8 cellular contexts compared by ENCODE assay signal in the genomic region with DNA sequence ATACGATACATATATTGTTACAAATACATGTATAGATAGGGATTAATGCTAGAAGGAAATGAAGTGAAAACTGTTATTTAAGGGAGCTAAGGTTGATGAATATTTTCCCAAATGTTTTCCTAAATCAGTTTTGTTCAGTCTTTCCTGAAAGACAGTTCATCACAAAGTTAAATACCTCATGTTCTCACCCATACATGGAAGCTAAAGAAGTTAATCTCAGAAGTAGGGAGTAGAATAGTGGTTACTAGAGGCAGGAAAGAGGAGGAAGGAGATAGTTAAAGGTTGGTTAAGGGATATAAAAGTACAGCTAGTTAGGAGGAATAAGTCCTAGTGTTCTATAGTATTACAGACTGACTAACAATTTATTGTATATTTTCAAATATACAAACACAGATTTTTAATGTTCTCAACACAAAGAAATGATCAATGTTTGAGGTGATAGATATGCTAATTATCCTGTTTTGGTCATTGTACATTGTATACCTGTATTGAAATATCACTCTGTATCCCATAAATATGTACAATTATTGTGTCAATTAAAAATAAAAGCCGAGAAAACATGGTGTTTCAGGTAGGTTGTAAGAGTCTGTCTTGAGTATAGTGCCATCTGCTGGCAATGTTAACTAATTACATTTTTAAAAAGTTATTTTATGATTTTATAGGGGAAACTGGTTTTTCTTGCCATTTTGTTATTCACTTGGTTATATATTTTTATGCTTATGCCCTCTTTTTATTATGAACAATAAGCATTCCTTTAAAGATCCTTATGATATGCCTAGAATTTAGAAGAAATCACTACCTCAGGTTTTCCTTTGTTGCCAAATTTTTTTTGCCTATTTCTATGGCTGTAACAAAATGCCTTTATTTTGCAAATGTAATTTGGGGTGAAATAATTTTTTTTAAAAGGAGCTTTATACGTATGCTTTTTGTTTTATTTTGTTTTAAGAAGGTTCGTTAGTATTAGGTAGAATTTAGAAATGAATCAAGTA. TPM values are rescaled to one million over a fixed set of nuclear protein-coding genes. Genes with fewer than 3 reads are reported as not detected.
A peak's percentile ranks its signal among the peaks of the same experiment; 100 is the strongest.
DNase-seq lines count a peak whose midpoint lies in the region; ATAC-seq and TF ChIP-seq lines count a peak whose summit lies in the region.

No MANE protein-coding gene starts in this region.

- peaks cover 6% of the 10 kb centered on the region for H3K4me1 Mint-ChIP-seq in nephron

- no peaks in the 10 kb centered on the region for H3K27me3 Mint-ChIP-seq in nephron (ENCODE audit: low read depth)

- H3K4me3 Mint-ChIP-seq in nephron: no peak overlapping the region

- peaks cover 10% of the 10 kb centered on the region for H3K9me3 Mint-ChIP-seq in nephron

- intact Hi-C loops in dorsolateral prefrontal cortex (cut with DNase I): loop anchor here (2.0 to 5.0 kb wide), 3 partner anchors 169 to 221 kb away; no protein-coding TSS in a partner anchor

- CTCF ChIA-PET in HEK293T (lab: Yijun Ruan, JAX): interaction anchor here (0.6 to 1.6 kb wide), 4 partner anchors 12 to 220 kb away, joined by 4 to 9 read pairs (median 5); no protein-coding TSS in a partner anchor

- POLR2A ChIA-PET in HEK293T (lab: Yijun Ruan, JAX): interaction anchor here (1.2 to 1.6 kb wide), 2 partner anchors 27 to 160 kb away, joined by 3 to 7 read pairs; a partner anchor contains a TSS

- H3K27me3 ChIP-seq in dorsolateral prefrontal cortex: no peaks in the 10 kb centered on the region

- TF ChIP-seq CTCF in dorsolateral prefrontal cortex (IDR thresholded peaks at IDR 0.05 in 54 of 56, conservative IDR thresholded peaks at IDR 0.05 in 2 of 56; ENCODE audit: low read depth in 1 of 56, partially characterized antibody in 56 of 56) (peak; percentile 56 to 94 (median 79)), nephron (IDR thresholded peaks at IDR 0.05; ENCODE audit: unreplicated experiment in 3 of 3) (peak; percentile 68 to 79 (median 69))

- H3K27ac ChIP-seq in dorsolateral prefrontal cortex: peak overlapping the region in 2 of 59 donors; percentile 8 to 30

- H3K36me3 Mint-ChIP-seq in nephron (ENCODE audit: low read depth): peaks cover 14% of the 10 kb centered on the region

- DNase-seq in D341Med (ENCODE audit: low spot score) (peak; percentile 28), HEK293T (ENCODE audit: extremely low spot score) (peak; percentile 38), NCI-H82 treated with DMSO at 0.1 percent for 48 hours (lab: John Stamatoyannopoulos, UW; ENCODE audit: unreplicated experiment) (peak; percentile 6), dorsolateral prefrontal cortex (no peak)
- no peak for DNase-seq in activated CD4-positive, alpha-beta T cell treated with anti-CD3 and anti-CD28 coated beads, Interleukin-2, amount 50 U/mL, for 48 hours
- DNase-seq in activated T-cell treated with anti-CD3 and anti-CD28 coated beads, Interleukin-2, amount 50 U/mL, for 48 hours: no peak

- peak overlapping the region in 1 of 3 experiments; percentile 15 for H3K27ac Mint-ChIP-seq in nephron

- no peak for ATAC-seq in GM21526 (IDR thresholded peaks at IDR 0.05; ENCODE audit: low FRiP score, unreplicated experiment)

- H3K4me3 ChIP-seq in dorsolateral prefrontal cortex: no peak overlapping the region

TF ChIP-seq in HEK293T, 16 proteins besides CTCF, POLR2A, EP300 and RAD21:
- TF ChIP-seq, protein P1, sequence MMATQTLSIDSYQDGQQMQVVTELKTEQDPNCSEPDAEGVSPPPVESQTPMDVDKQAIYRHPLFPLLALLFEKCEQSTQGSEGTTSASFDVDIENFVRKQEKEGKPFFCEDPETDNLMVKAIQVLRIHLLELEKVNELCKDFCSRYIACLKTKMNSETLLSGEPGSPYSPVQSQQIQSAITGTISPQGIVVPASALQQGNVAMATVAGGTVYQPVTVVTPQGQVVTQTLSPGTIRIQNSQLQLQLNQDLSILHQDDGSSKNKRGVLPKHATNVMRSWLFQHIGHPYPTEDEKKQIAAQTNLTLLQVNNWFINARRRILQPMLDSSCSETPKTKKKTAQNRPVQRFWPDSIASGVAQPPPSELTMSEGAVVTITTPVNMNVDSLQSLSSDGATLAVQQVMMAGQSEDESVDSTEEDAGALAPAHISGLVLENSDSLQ (IDR thresholded peaks at IDR 0.05): peak; percentile 73
- no peak for TF ChIP-seq TARDBP (IDR thresholded peaks at IDR 0.05)

RNA-seq across cellular contexts. Expression of a gene that starts 26.9 kb away (rescaled TPM):
- total RNA-seq in dorsolateral prefrontal cortex: 100 to 1,000 TPM in 37 of 120 experiments, 10 to 100 TPM in 83; 65.8 to 127 (median 95.1) TPM

Comparison
In these comparisons a context has a peak if more than half of its experiments do, and no peak if none do; other contexts are left out.
1. DNase-seq: peak in D341Med (single experiment), HEK293T (single experiment) and NCI-H82 treated with DMSO at 0.1 percent for 48 hours (single experiment); none in dorsolateral prefrontal cortex (0 of 10), activated CD4-positive, alpha-beta T cell treated with anti-CD3 and anti-CD28 coated beads, Interleukin-2, amount 50 U/mL, for 48 hours (0 of 2) and activated T-cell treated with anti-CD3 and anti-CD28 coated beads, Interleukin-2, amount 50 U/mL, for 48 hours (0 of 2).